ENCODE assay signal across 23 cellular contexts in the genomic region with DNA sequence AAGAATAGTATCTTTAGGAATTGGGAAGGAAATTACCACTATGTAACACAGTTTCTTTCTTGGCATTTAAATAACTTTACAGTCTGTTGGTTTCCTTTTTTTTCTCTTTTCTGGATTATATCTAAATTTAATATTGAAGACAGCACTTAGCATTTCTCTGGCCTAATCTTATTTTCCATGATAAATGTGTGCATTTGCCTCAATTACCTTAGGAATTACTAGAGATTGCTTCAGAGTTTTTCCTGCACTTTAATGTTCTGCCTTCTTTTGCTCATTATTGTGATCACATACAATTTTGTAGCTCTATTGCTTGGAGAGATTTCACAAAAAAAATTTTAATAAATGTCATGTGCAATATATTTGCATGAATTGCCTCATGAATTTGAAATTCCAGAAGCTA. TPM values are rescaled to one million over a fixed set of nuclear protein-coding genes. Genes with fewer than 3 reads are reported as not detected.
"Had no signal": no experiment of that assay in that cellular context is flagged by ENCODE, and none has a peak within 500 bp of the region (broad histone marks: within the 10 kb centered on the region; RNA-seq: fewer than 3 reads in every experiment).

No MANE protein-coding gene starts in this region.

- H3K9me3 ChIP-seq: neutrophil, pancreas, prostate gland, right lobe of liver, sigmoid colon, suprapubic skin, testis, tibial artery, transverse colon, vagina had no signal

- ATAC-seq: naive thymus-derived CD8-positive, alpha-beta T cell; natural killer cell treated with Interleukin-12 subunit alpha and Interleukin-12 subunit beta and Interleukin-15 and Interleukin-18, amount 100 ng/mL, for 72 hours; pancreas; right cardiac atrium had no signal

- DNase-seq: naive B cell; naive thymus-derived CD8-positive, alpha-beta T cell; nephron progenitor cell; nucleus accumbens; pancreas; right cardiac atrium; right lobe of liver; sigmoid colon; small intestine; stimulated activated CD4-positive, alpha-beta T cell treated with anti-CD3 and anti-CD28 coated beads, Interleukin-2, amount 100 ng/mL, for 48 hours; stimulated activated naive B cell treated with anti-CD40 and anti-IgM and Interleukin-4, amounts not matched to agents 10 μg/mL and 1 μg/mL and 100 μg/mL, for 72 hours; stimulated activated naive CD8-positive, alpha-beta T cell treated with anti-CD3 and anti-CD28 coated beads, Interleukin-15, Interleukin-2, amounts not matched to agents 100 U/mL and 50 U/mL, for 24 hours; substantia nigra; testis; tibial artery; transverse colon had no signal

- H3K27me3 ChIP-seq: pancreas, right lobe of liver, sigmoid colon, suprapubic skin, testis, tibial artery, transverse colon, vagina had no signal

- H3K4me3 ChIP-seq: pancreas, prostate gland, right lobe of liver, sigmoid colon, suprapubic skin, testis, tibial artery, transverse colon, vagina had no signal

- H3K36me3 ChIP-seq: neutrophil, pancreas, prostate gland, right lobe of liver, sigmoid colon, suprapubic skin, tibial artery, transverse colon, vagina had no signal

- H3K4me1 ChIP-seq: pancreas, prostate gland, right lobe of liver, sigmoid colon, suprapubic skin, testis, tibial artery, transverse colon, vagina had no signal

- H3K27ac ChIP-seq: neutrophil, pancreas, prostate gland, sigmoid colon, suprapubic skin, testis, tibial artery, transverse colon, vagina had no signal

RNA-seq across cellular contexts. Expression of gene DCT, which starts 25.1 kb away (rescaled TPM):
- total RNA-seq: natural killer cell treated with Interleukin-12 subunit alpha and Interleukin-12 subunit beta and Interleukin-15 and Interleukin-18, amount 100 ng/mL, for 72 hours; osteocyte; pulmonary artery endothelial cell; transverse colon; vagina had no signal
